In the genomic region with DNA sequence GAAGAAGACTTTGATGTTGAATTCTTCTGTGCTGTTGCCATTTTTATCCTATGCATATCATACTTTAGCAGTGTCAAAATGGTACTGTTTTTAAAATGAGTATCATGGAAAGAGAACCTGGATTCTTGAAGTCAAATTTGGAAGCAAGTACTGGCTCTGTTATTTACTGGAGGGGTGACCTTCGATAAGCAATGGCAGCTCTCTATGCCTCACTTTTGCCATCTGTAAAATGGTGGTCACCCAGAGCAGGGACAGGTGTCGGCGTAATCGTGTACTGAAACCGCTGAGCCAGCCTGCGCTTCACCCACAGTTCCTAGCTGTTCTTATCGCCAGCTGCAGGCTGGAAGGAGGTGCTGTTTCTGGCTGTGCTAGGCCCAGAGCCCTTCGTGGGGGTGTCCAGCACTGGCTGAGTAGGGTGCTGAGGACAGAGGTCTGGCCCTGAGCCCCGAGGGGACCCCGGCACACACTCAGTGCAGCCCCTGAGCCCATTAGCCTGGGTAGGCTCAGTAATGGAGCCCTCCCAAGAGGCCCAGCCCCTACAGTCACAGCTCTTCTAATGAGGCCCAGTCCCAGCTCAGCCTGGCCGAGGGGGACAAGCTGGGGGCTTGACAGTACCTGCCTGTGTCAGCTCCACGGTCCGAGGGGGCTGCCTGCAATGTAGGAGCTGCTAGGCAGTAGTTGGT, we compare ENCODE assay signal across 16 cellular contexts.
"Had no signal": no experiment of that assay in that cellular context is flagged by ENCODE, and none has a peak within 500 bp of the region (broad histone marks: within the 10 kb centered on the region; RNA-seq: fewer than 3 reads in every experiment).

No MANE protein-coding gene starts in this region.

- H3K27ac Mint-ChIP-seq: naive thymus-derived CD4-positive, alpha-beta T cell had no signal

- ATAC-seq: effector memory CD8-positive, alpha-beta T cell; gastrocnemius medialis; left colon; left ventricle myocardium superior; naive thymus-derived CD4-positive, alpha-beta T cell had no signal

- H3K4me3 ChIP-seq: esophagus muscularis mucosa, gastrocnemius medialis, lung, ovary, right atrium auricular region had no signal

- H3K4me3 Mint-ChIP-seq: effector memory CD8-positive, alpha-beta T cell; naive thymus-derived CD4-positive, alpha-beta T cell had no signal

- H3K36me3 ChIP-seq: esophagus muscularis mucosa, gastrocnemius medialis, ovary, right atrium auricular region had no signal

- H3K27me3 ChIP-seq: ovary, right atrium auricular region had no signal

- H3K9me3 ChIP-seq: esophagus muscularis mucosa, gastrocnemius medialis, ovary had no signal

- DNase-seq: effector memory CD8-positive, alpha-beta T cell; gastrocnemius medialis; left colon; left ventricle myocardium superior; mesendoderm; naive thymus-derived CD4-positive, alpha-beta T cell; nucleus accumbens; ovary; small intestine; stimulated activated CD4-positive, alpha-beta T cell treated with anti-CD3 and anti-CD28 coated beads, Interleukin-12 subunit alpha, Interleukin-12 subunit beta, amount 100 ng/mL, for 4 hours; stimulated activated naive CD4-positive, alpha-beta T cell treated with Interleukin-2 at 50 U/mL for 16 hours; trophoblast cell had no signal

- H3K27ac ChIP-seq: epithelial cell of prostate, esophagus muscularis mucosa, gastrocnemius medialis, ovary, right atrium auricular region had no signal

- H3K4me1 ChIP-seq: gastrocnemius medialis, right atrium auricular region had no signal

- FAIRE-seq: small intestine had no signal
